Comparison of ENCODE assay signal across 12 cellular contexts in the genomic region with DNA sequence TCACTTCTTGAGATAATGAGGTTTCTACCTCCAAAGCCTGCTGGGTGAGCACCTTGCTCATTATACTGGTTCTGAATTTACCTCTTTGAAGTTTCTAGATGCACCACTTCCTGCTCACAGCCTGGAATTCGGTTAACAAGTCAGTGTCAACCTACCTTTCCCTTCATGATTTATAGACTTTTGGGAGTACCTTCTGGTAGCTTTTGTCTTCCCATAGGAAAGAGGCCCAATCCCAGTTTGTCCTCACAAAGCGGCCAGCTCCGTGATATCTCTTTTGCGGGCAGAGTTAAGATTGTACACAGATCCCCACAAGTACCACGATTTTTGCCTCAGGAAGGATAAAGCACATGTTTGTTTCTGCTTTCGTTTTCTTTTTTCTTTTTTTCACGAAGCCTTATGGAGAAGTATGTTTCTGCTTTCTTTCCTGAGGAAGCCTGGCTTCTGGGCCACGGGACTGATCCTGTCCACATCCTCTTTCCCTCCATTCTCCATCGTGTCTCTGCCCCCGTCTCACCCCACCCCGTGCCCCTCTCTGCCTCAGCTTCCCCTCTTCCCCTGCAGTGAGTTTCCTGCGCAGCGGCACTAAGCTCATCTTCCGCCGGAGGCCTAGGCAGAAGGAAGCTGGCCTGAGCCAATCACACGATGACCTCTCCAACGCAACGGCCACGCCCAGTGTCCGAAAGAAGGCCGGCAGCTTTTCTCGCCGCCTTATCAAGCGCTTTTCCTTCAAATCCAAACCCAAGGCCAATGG. TPM values are rescaled to one million over a fixed set of nuclear protein-coding genes. Genes with fewer than 3 reads are reported as not detected.
DNase-seq lines count a peak whose midpoint lies in the region; ATAC-seq and TF ChIP-seq lines count a peak whose summit lies in the region.
"Had no signal": no experiment of that assay in that cellular context is flagged by ENCODE, and none has a peak within 500 bp of the region (broad histone marks: within the 10 kb centered on the region; RNA-seq: fewer than 3 reads in every experiment).

No MANE protein-coding gene starts in this region.

- no peaks in the 10 kb centered on the region for H3K27me3 ChIP-seq in CD8-positive, alpha-beta T cell (ENCODE audit: insufficient read depth, low read length)
- H3K27me3 ChIP-seq in neural progenitor cell, result no peaks in the 10 kb centered on the region
- H3K27me3 ChIP-seq in WERI-Rb-1 (ENCODE audit: insufficient read depth, low read depth, severe bottlenecking), result no peaks in the 10 kb centered on the region
- H3K27me3 ChIP-seq: cardiac muscle cell had no signal

- peak in 2 of 7 experiments; percentile 50 to 62 for DNase-seq in CD8-positive, alpha-beta T cell
- no peak for DNase-seq in WTC11 (ENCODE audit: low spot score)
- DNase-seq in head of caudate nucleus, result peak in 24 of 42 donors; percentile 32 to 67 (median 49)
- no peak for DNase-seq in sciatic nerve (ENCODE audit: low spot score)
- no peak for DNase-seq in NK-92 (lab: John Stamatoyannopoulos, UW; ENCODE audit: unreplicated experiment)
- no peak for DNase-seq in neural progenitor cell (ENCODE audit: low spot score)
- DNase-seq in DMS 273 (lab: John Stamatoyannopoulos, UW; ENCODE audit: unreplicated experiment), result no peak
- DNase-seq in WERI-Rb-1, result no peak
- DNase-seq: DMS 273 treated with DMSO at 0.1 percent for 48 hours, NCI-H69 had no signal

- peaks cover 28% of the 10 kb centered on the region for H3K4me1 Mint-ChIP-seq in CD8-positive, alpha-beta T cell (ENCODE audit: low read depth)
- H3K4me1 Mint-ChIP-seq in WTC11 (peaks cover 14% of the 10 kb centered on the region), neural progenitor cell (peaks cover 6% of the 10 kb centered on the region)

- H3K4me3 ChIP-seq in CD8-positive, alpha-beta T cell (ENCODE audit: low read depth, low read length), result peak overlapping the region; percentile 42
- H3K4me3 ChIP-seq in neural progenitor cell (no peak overlapping the region), WERI-Rb-1 (ENCODE audit: low read depth, low read length) (no peak overlapping the region)
- H3K4me3 ChIP-seq: cardiac muscle cell had no signal

- peak; percentile 89 for ATAC-seq in CD8-positive, alpha-beta T cell
- ATAC-seq in WTC11 (peak; percentile 64), sciatic nerve (peak; percentile 75)

- H3K79me2 ChIP-seq in neural progenitor cell (ENCODE audit: low read depth), result no peaks in the 10 kb centered on the region

- peak overlapping the region; percentile 59 for H3K27ac ChIP-seq in CD8-positive, alpha-beta T cell (ENCODE audit: low read depth, low read length)
- no peak overlapping the region for H3K27ac ChIP-seq in neural progenitor cell
- H3K27ac ChIP-seq in WERI-Rb-1, result no peak overlapping the region
- H3K27ac ChIP-seq: cardiac muscle cell had no signal

- peaks cover 14% of the 10 kb centered on the region for H3F3A ChIP-seq in neural progenitor cell (ENCODE audit: low read depth)

- intact Hi-C loops in CD8-positive, alpha-beta T cell (cut with DNase I, micrococcal nuclease), result no loop called here
- intact Hi-C loops in head of caudate nucleus (cut with DNase I) (no loop called here), sciatic nerve (cut with DNase I) (no loop called here)

- CTCF ChIA-PET in CD8-positive, alpha-beta T cell (lab: Charles Lee), result interaction anchor here (0.7 to 1.3 kb wide), 2 partner anchors 13 to 88 kb away, joined by 3 to 4 read pairs; no protein-coding TSS in a partner anchor
- CTCF ChIA-PET in WTC11 (lab: Charles Lee), result interaction anchor here (0.6 to 0.9 kb wide), 2 partner anchors 13 to 29 kb away, joined by 3 to 4 read pairs; no protein-coding TSS in a partner anchor

- H3K4me1 ChIP-seq in CD8-positive, alpha-beta T cell (ENCODE audit: insufficient read depth, low read length), result peaks cover 35% of the 10 kb centered on the region
- peaks cover 4% of the 10 kb centered on the region for H3K4me1 ChIP-seq in neural progenitor cell

- peaks cover 56% of the 10 kb centered on the region for H3K36me3 Mint-ChIP-seq in CD8-positive, alpha-beta T cell
- H3K36me3 Mint-ChIP-seq in WTC11 (no peaks in the 10 kb centered on the region; the same call in 1 of the 2 replicates), neural progenitor cell (peaks cover 5% of the 10 kb centered on the region)

- no peak overlapping the region for H3K4me2 ChIP-seq in neural progenitor cell

- peaks cover 35% of the 10 kb centered on the region for H3K36me3 ChIP-seq in CD8-positive, alpha-beta T cell (ENCODE audit: insufficient read depth, low read length)
- H3K36me3 ChIP-seq in neural progenitor cell, result no peaks in the 10 kb centered on the region
- H3K36me3 ChIP-seq in WERI-Rb-1, result peaks cover 22% of the 10 kb centered on the region

- H3K4me3 Mint-ChIP-seq in CD8-positive, alpha-beta T cell, result peak overlapping the region; percentile 82
- H3K4me3 Mint-ChIP-seq in WTC11, result no peak overlapping the region
- no peak overlapping the region for H3K4me3 Mint-ChIP-seq in neural progenitor cell

- H4K20me1 ChIP-seq in neural progenitor cell (ENCODE audit: low read depth), result no peaks in the 10 kb centered on the region

- no peak for TF ChIP-seq CTCF in CD8-positive, alpha-beta T cell (IDR thresholded peaks at IDR 0.05)
- TF ChIP-seq CTCF in WTC11 (IDR thresholded peaks at IDR 0.05), result no peak
- no peak for TF ChIP-seq CTCF in neural progenitor cell (IDR thresholded peaks at IDR 0.05)
- TF ChIP-seq CTCF in WERI-Rb-1 (IDR thresholded peaks at IDR 0.05; ENCODE audit: low read depth, low read length), result no peak

- H3K9ac ChIP-seq in neural progenitor cell, result no peak overlapping the region

- no peaks in the 10 kb centered on the region for H3K9me3 ChIP-seq in CD8-positive, alpha-beta T cell (ENCODE audit: low read length)
- H3K9me3 ChIP-seq in neural progenitor cell (ENCODE audit: low read depth) (no peaks in the 10 kb centered on the region), WERI-Rb-1 (ENCODE audit: severe bottlenecking) (no peaks in the 10 kb centered on the region)

- H3K27me3 Mint-ChIP-seq in CD8-positive, alpha-beta T cell (ENCODE audit: low read depth), result no peaks in the 10 kb centered on the region
- no peaks in the 10 kb centered on the region; the same call in 1 of the 2 replicates for H3K27me3 Mint-ChIP-seq in WTC11 (ENCODE audit: low read depth)
- H3K27me3 Mint-ChIP-seq in neural progenitor cell (ENCODE audit: insufficient read depth, low read depth), result peaks cover under 1% of the 10 kb centered on the region

- no peaks in the 10 kb centered on the region for H3K9me3 Mint-ChIP-seq in CD8-positive, alpha-beta T cell
- H3K9me3 Mint-ChIP-seq in WTC11, result no peaks in the 10 kb centered on the region
- no peaks in the 10 kb centered on the region for H3K9me3 Mint-ChIP-seq in neural progenitor cell

- no peak overlapping the region for H2AFZ ChIP-seq in neural progenitor cell (replicated peaks)

- POLR2A ChIA-PET in CD8-positive, alpha-beta T cell (lab: Charles Lee), result interaction anchor here (1.0 to 2.7 kb wide), 9 partner anchors 8 to 543 kb away, joined by 3 to 17 read pairs (median 5); partner anchors contain the start of genes ARCN1, C2CD2L, DPAGT1 and RPS25
- POLR2A ChIA-PET in WTC11 (lab: Charles Lee), result interaction anchor here (1.0 kb wide), 1 partner anchor 9 kb away, joined by 4 read pairs; the partner anchor contains the start of gene C2CD2L

- H3K27ac Mint-ChIP-seq in CD8-positive, alpha-beta T cell, result peak overlapping the region; percentile 96
- H3K27ac Mint-ChIP-seq in WTC11 (0 out of 2 replicates have a peak overlapping the region, but pooled peaks have one; percentile 41), neural progenitor cell (no peak overlapping the region)

TF ChIP-seq in WTC11, 78 proteins besides CTCF, POLR2A, EP300 and RAD21 (continues in another document):
- TF ChIP-seq, protein P1, sequence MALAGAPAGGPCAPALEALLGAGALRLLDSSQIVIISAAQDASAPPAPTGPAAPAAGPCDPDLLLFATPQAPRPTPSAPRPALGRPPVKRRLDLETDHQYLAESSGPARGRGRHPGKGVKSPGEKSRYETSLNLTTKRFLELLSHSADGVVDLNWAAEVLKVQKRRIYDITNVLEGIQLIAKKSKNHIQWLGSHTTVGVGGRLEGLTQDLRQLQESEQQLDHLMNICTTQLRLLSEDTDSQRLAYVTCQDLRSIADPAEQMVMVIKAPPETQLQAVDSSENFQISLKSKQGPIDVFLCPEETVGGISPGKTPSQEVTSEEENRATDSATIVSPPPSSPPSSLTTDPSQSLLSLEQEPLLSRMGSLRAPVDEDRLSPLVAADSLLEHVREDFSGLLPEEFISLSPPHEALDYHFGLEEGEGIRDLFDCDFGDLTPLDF (CRISPR knock-in tag; IDR thresholded peaks at IDR 0.05), result no peak
- no peak for TF ChIP-seq ZNF138 (CRISPR knock-in tag; conservative IDR thresholded peaks at IDR 0.05)
- TF ChIP-seq MYBL2 (CRISPR knock-in tag; IDR thresholded peaks at IDR 0.05), result no peak
- TF ChIP-seq ZNF232 (CRISPR knock-in tag; IDR thresholded peaks at IDR 0.05), result no peak
- TF ChIP-seq NR2C2 (CRISPR knock-in tag; IDR thresholded peaks at IDR 0.05), result no peak
- no peak for TF ChIP-seq MAX (CRISPR knock-in tag; IDR thresholded peaks at IDR 0.05)
- TF ChIP-seq CREM (CRISPR knock-in tag; IDR thresholded peaks at IDR 0.05), result no peak

RNA-seq across cellular contexts. Expression of gene HINFP, which starts 5.7 kb away (rescaled TPM):
- total RNA-seq in CD8-positive, alpha-beta T cell, result 10 to 100 TPM; 17.0 to 19.5 TPM
- total RNA-seq in WTC11 (2021) (34.0 to 37.1 TPM (median 35.4 TPM) in 3 replicates), sciatic nerve (30.4 TPM), neural progenitor cell (ENCODE audit: low replicate concordance) (32.5 and 47.3 TPM in 2 replicates)

RNA-seq across cellular contexts. Expression of gene C2CD2L, which starts 8.5 kb away (rescaled TPM):
- total RNA-seq in CD8-positive, alpha-beta T cell, result 10 to 100 TPM; 13.4 to 15.0 TPM
- total RNA-seq in WTC11 (2021) (3.4 to 6.4 TPM (median 4.4 TPM) in 3 replicates), sciatic nerve (12.1 TPM), neural progenitor cell (ENCODE audit: low replicate concordance) (1.5 and 3.7 TPM in 2 replicates)

RNA-seq across cellular contexts. Expression of gene DPAGT1, which starts 14.0 kb away (rescaled TPM):
- total RNA-seq in CD8-positive, alpha-beta T cell, result 1 to 10 TPM; 9.4 to 9.9 TPM
- total RNA-seq in WTC11 (2021), result 59.6 to 64.6 TPM (median 63.5 TPM) in 3 replicates
- 28.9 TPM for total RNA-seq in sciatic nerve
- 13.4 and 24.3 TPM in 2 replicates for total RNA-seq in neural progenitor cell (ENCODE audit: low replicate concordance)

RNA-seq across cellular contexts. Expression of gene HMBS, which starts 31.0 kb away (rescaled TPM):
- 1 to 10 TPM; 5.4 to 6.4 TPM for total RNA-seq in CD8-positive, alpha-beta T cell
- total RNA-seq in WTC11 (2021) (55.4 to 64.4 TPM (median 62.3 TPM) in 3 replicates), sciatic nerve (10.7 TPM), neural progenitor cell (ENCODE audit: low replicate concordance) (30.0 and 31.1 TPM in 2 replicates)

RNA-seq across cellular contexts. Expression of gene ABCG4, which starts 33.2 kb away (rescaled TPM):
- not detected for total RNA-seq in CD8-positive, alpha-beta T cell
- total RNA-seq in WTC11 (2021), result 1.9 to 4.4 TPM (median 2.1 TPM) in 3 replicates
- not detected for total RNA-seq in sciatic nerve
- total RNA-seq in neural progenitor cell (ENCODE audit: low replicate concordance), result 0.24 and 0.65 TPM in 2 replicates
- total RNA-seq: HT1080 had no signal

Comparison
In these comparisons a context has a peak if more than half of its experiments do, and no peak if none do; other contexts are left out.
1. DNase-seq: peak in head of caudate nucleus (24 of 42); none in WTC11 (single experiment), sciatic nerve (single experiment), NK-92 (single experiment), neural progenitor cell (single experiment), DMS 273 (single experiment) and WERI-Rb-1 (single experiment).
2. Peak in every context shown above with its lines, with median percentiles within 50 percentile points of each other: ATAC-seq.